ENCODE assay signal across 1 cellular context in the genomic region with DNA sequence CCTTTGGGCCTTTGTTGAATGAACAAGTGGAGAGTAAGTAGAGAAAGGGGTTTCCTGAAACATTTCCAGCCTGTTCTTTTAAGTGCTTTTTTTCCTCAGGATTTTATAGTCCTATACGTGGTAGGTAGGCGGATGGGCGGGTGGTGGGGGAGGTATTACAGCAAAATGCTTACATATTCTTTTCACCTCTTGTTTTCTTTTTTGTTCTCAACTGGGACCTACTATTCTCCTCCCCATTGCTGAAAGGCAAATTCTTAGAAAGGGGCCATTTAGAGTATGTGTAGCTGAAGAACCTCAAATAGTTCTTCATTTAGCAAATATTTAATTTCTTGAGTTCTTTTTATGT.
TF ChIP-seq lines count a peak whose summit lies in the region.

No MANE protein-coding gene starts in this region.

TF ChIP-seq in GM23338, 12 proteins besides CTCF, POLR2A, EP300 and RAD21 (continued from another document):
- TF ChIP-seq, protein P1, sequence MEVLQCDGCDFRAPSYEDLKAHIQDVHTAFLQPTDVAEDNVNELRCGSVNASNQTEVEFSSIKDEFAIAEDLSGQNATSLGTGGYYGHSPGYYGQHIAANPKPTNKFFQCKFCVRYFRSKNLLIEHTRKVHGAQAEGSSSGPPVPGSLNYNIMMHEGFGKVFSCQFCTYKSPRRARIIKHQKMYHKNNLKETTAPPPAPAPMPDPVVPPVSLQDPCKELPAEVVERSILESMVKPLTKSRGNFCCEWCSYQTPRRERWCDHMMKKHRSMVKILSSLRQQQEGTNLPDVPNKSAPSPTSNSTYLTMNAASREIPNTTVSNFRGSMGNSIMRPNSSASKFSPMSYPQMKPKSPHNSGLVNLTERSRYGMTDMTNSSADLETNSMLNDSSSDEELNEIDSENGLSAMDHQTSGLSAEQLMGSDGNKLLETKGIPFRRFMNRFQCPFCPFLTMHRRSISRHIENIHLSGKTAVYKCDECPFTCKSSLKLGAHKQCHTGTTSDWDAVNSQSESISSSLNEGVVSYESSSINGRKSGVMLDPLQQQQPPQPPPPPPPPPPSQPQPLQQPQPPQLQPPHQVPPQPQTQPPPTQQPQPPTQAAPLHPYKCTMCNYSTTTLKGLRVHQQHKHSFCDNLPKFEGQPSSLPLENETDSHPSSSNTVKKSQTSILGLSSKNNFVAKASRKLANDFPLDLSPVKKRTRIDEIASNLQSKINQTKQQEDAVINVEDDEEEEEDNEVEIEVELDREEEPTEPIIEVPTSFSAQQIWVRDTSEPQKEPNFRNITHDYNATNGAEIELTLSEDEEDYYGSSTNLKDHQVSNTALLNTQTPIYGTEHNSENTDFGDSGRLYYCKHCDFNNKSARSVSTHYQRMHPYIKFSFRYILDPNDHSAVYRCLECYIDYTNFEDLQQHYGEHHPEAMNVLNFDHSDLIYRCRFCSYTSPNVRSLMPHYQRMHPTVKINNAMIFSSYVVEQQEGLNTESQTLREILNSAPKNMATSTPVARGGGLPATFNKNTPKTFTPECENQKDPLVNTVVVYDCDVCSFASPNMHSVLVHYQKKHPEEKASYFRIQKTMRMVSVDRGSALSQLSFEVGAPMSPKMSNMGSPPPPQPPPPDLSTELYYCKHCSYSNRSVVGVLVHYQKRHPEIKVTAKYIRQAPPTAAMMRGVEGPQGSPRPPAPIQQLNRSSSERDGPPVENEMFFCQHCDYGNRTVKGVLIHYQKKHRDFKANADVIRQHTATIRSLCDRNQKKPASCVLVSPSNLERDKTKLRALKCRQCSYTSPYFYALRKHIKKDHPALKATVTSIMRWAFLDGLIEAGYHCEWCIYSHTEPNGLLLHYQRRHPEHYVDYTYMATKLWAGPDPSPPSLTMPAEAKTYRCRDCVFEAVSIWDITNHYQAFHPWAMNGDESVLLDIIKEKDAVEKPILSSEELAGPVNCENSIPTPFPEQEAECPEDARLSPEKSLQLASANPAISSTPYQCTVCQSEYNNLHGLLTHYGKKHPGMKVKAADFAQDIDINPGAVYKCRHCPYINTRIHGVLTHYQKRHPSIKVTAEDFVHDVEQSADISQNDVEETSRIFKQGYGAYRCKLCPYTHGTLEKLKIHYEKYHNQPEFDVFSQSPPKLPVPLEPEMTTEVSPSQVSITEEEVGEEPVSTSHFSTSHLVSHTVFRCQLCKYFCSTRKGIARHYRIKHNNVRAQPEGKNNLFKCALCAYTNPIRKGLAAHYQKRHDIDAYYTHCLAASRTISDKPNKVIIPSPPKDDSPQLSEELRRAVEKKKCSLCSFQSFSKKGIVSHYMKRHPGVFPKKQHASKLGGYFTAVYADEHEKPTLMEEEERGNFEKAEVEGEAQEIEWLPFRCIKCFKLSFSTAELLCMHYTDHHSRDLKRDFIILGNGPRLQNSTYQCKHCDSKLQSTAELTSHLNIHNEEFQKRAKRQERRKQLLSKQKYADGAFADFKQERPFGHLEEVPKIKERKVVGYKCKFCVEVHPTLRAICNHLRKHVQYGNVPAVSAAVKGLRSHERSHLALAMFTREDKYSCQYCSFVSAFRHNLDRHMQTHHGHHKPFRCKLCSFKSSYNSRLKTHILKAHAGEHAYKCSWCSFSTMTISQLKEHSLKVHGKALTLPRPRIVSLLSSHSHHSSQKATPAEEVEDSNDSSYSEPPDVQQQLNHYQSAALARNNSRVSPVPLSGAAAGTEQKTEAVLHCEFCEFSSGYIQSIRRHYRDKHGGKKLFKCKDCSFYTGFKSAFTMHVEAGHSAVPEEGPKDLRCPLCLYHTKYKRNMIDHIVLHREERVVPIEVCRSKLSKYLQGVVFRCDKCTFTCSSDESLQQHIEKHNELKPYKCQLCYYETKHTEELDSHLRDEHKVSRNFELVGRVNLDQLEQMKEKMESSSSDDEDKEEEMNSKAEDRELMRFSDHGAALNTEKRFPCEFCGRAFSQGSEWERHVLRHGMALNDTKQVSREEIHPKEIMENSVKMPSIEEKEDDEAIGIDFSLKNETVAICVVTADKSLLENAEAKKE (CRISPR knock-in tag; IDR thresholded peaks at IDR 0.05) = no peak
- TF ChIP-seq REST (IDR thresholded peaks at IDR 0.05; ENCODE audit: unreplicated experiment) (no peak), JUNB (IDR thresholded peaks at IDR 0.05; ENCODE audit: unreplicated experiment) (no peak), EZH2 (IDR thresholded peaks at IDR 0.05; ENCODE audit: low read depth, unreplicated experiment) (no peak), ZNF114 (CRISPR knock-in tag; IDR thresholded peaks at IDR 0.05) (no peak), STAT1 (IDR thresholded peaks at IDR 0.05; ENCODE audit: unreplicated experiment) (no peak), ZNF331 (CRISPR knock-in tag; IDR thresholded peaks at IDR 0.05; ENCODE audit: low read depth) (no peak), CREB1 (CRISPR knock-in tag; IDR thresholded peaks at IDR 0.05; ENCODE audit: low read depth) (no peak), EZH2phosphoT487 (IDR thresholded peaks at IDR 0.05; ENCODE audit: unreplicated experiment) (no peak), POLR2AphosphoS5 (IDR thresholded peaks at IDR 0.05; ENCODE audit: low read depth) (no peak)
